Comparison of ENCODE assay signal across 8 cellular contexts in genomic region chr14:105364100-105364708, GRCh38. TPM values are rescaled to one million over a fixed set of nuclear protein-coding genes. Genes with fewer than 3 reads are reported as not detected.
DNase-seq lines count a peak whose midpoint lies in the region; ATAC-seq and TF ChIP-seq lines count a peak whose summit lies in the region.

No MANE protein-coding gene starts in this region.

- H3K9me2 ChIP-seq in GM23248 (ENCODE audit: insufficient read depth) = no peaks in the 10 kb centered on the region

- WGBS in GM23248 (ENCODE audit: low coverage in 1 of 2, low lambda C conversion rate in 2 of 2, missing lambda C conversion rate in 2 of 2), 2 experiments = 2% methylated on average over 26 to 47 of the region's 52 CpGs

- H3F3A ChIP-seq in GM23248 (ENCODE audit: insufficient read depth) = peaks cover 7% of the 10 kb centered on the region; the same call in 1 of the 2 replicates

- no peaks in the 10 kb centered on the region for H3K9me3 ChIP-seq in GM23248 (ENCODE audit: low read depth)

- H3K36me3 Mint-ChIP-seq in endothelial cell (ENCODE audit: low read depth, unreplicated experiment) = peaks cover 8% of the 10 kb centered on the region

- H3K27ac Mint-ChIP-seq in endothelial cell (ENCODE audit: unreplicated experiment) = peak overlapping the region; percentile 42

- H3K4me3 Mint-ChIP-seq in endothelial cell (ENCODE audit: unreplicated experiment) = no peak overlapping the region

- no peaks in the 10 kb centered on the region for H3K9me3 Mint-ChIP-seq in endothelial cell (ENCODE audit: unreplicated experiment)

- no peaks in the 10 kb centered on the region for H4K20me1 ChIP-seq in GM23248 (ENCODE audit: insufficient read depth)

- H3K27me3 Mint-ChIP-seq in endothelial cell (ENCODE audit: unreplicated experiment) = peaks cover 15% of the 10 kb centered on the region

- H3K4me1 Mint-ChIP-seq in endothelial cell (ENCODE audit: unreplicated experiment) = peaks cover 9% of the 10 kb centered on the region

- no peak for TF ChIP-seq CTCF in endothelial cell (IDR thresholded peaks at IDR 0.05; ENCODE audit: unreplicated experiment)

- H3K27me3 ChIP-seq in GM23248 (replicated peaks; ENCODE audit: insufficient read depth) = no peaks in the 10 kb centered on the region

- no peaks in the 10 kb centered on the region for H3K79me2 ChIP-seq in GM23248 (ENCODE audit: insufficient read depth)

- DNase-seq in GM23248 (peak; percentile 93), T1000 (lab: John Stamatoyannopoulos, UW) (peak; percentile 38), endothelial cell (ENCODE audit: low spot score) (no peak), NCI-H2196 treated with DMSO at 0.1 percent for 48 hours (lab: John Stamatoyannopoulos, UW; ENCODE audit: unreplicated experiment) (no peak), KG1 (lab: John Stamatoyannopoulos, UW) (no peak)
- peak in 2 of 3 experiments; percentile 22 to 29 for DNase-seq in stimulated activated CD4-positive, alpha-beta T cell treated with anti-CD3 and anti-CD28 coated beads, TNF-alpha, amount 100 ng/mL, for 24 hours (ENCODE audit: low read depth in 3 of 3)

- peak overlapping the region; percentile 63 for H3K4me3 ChIP-seq in GM23248

- H3K4me2 ChIP-seq in GM23248 (ENCODE audit: unreplicated experiment) = peak overlapping the region; percentile 50

- no peak overlapping the region for H3K27ac ChIP-seq in GM23248

- no peak overlapping the region for H3K9ac ChIP-seq in GM23248

- in situ Hi-C loops in GM23248 (cut with MboI) = no loop called here

- H3K4me1 ChIP-seq in GM23248 (ENCODE audit: insufficient read depth) = peaks cover 6% of the 10 kb centered on the region

- no peak for ATAC-seq in HG03159 (IDR thresholded peaks at IDR 0.05; ENCODE audit: unreplicated experiment)
- ATAC-seq in GM19351 (IDR thresholded peaks at IDR 0.05; ENCODE audit: unreplicated experiment) = no peak

- H3K36me3 ChIP-seq in GM23248 (ENCODE audit: low read depth) = no peaks in the 10 kb centered on the region

- H2AFZ ChIP-seq in GM23248 = no peak overlapping the region

RNA-seq across cellular contexts. Expression of gene TEX22, which starts 34.1 kb away (rescaled TPM):
- total RNA-seq in GM23248 (2014; rRNA removed; shearing (Covaris generic)) = 0.13 and 0.43 TPM in 2 replicates
- 0.27 and 0.46 TPM in 2 replicates for polyA plus RNA-seq in GM23248 (2016; fragmentation: Nextera tagmentation; extraction: Ambion mirVana)
- total RNA-seq in endothelial cell (ENCODE audit: unreplicated experiment) = 1.1 TPM

RNA-seq across cellular contexts. Expression of gene PACS2, which starts 49.7 kb away (rescaled TPM):
- 36.7 and 39.7 TPM in 2 replicates for total RNA-seq in GM23248 (2014; rRNA removed; shearing (Covaris generic))
- 9.9 and 10.0 TPM in 2 replicates for polyA plus RNA-seq in GM23248 (2016; fragmentation: Nextera tagmentation; extraction: Ambion mirVana)
- total RNA-seq in endothelial cell (ENCODE audit: unreplicated experiment) = 113 TPM

RNA-seq across cellular contexts. Expression of gene MTA1, which starts 55.4 kb away (rescaled TPM):
- 37.0 and 50.3 TPM in 2 replicates for total RNA-seq in GM23248 (2014; rRNA removed; shearing (Covaris generic))
- 8.1 and 9.6 TPM in 2 replicates for polyA plus RNA-seq in GM23248 (2016; fragmentation: Nextera tagmentation; extraction: Ambion mirVana)
- 150 TPM for total RNA-seq in endothelial cell (ENCODE audit: unreplicated experiment)

Comparison
In these comparisons a context has a peak if more than half of its experiments do, and no peak if none do; other contexts are left out.
1. DNase-seq: peak in GM23248 (single experiment), T1000 (single experiment) and stimulated activated CD4-positive, alpha-beta T cell treated with anti-CD3 and anti-CD28 coated beads, TNF-alpha, amount 100 ng/mL, for 24 hours (2 of 3); none in endothelial cell (single experiment), NCI-H2196 treated with DMSO at 0.1 percent for 48 hours (single experiment) and KG1 (single experiment).